8 cellular contexts compared by ENCODE assay signal in the genomic region with DNA sequence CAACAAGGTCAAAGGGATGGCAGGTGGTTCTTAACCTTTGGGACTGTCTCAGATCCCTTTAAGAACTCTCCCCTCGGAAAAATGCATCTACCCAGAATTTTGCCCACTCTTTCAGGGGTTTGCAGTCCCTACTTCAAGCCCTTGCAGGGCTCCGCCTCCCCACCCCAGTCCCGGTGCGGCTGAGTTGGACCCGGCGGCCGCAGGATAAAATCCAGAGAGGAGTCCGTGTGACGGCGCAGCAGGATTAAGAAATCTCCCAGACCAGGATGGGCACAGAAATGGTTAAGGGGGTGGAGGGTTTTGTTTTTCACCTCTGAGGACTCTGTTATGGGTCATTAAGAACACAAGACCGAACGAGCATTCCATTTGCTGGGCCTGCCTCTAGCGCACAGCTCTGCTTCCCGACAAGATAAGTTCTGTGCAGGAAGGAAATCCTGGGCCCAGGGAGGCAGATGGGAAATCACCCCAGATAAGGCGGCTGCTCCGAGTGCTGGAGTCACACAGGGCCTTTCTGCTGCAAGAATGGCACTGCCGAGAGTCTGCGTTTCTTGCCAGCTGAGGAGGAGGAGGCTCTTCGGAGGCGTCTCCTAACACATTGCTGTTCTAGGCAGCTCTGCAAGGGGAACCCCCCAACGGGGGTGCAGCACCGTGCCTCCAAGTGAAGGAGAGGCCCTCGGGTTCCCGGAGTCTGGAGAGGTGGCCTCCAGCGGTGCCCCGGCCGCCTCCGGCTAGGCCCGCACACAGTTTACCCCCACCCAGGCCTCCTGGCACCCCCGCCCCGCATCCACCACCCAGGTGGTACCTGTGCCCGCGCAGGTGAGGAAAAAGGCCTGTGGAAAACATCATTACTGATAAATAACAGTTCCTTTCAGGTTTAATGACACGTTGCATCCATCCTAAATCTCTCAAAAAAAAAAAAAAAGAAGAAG.
A peak's percentile ranks its signal among the peaks of the same experiment; 100 is the strongest.
DNase-seq lines count a peak whose midpoint lies in the region; ATAC-seq, FAIRE-seq and TF ChIP-seq lines count a peak whose summit lies in the region.

No MANE protein-coding gene starts in this region.

- no peak for DNase-seq in A549 (ENCODE audit: low read depth in 1 of 2, low spot score in 1 of 2)
- DNase-seq in H7 = peak; percentile 83
- DNase-seq in body of pancreas = no peak
- no peak for DNase-seq in memory B cell (ENCODE audit: low spot score in 2 of 2)
- no peak for DNase-seq in SW480 (ENCODE audit: low spot score)
- DNase-seq in SIG-M5 treated with dmso at 0.1 percent for 504 hours (lab: John Stamatoyannopoulos, UW; ENCODE audit: unreplicated experiment) = no peak
- DNase-seq in HUDEP-2 (lab: John Stamatoyannopoulos, UW; ENCODE audit: unreplicated experiment in 76 of 76) = no peak

- peaks cover 22% of the 10 kb centered on the region; the same call in 2 of the 3 replicates for H3K4me1 ChIP-seq in A549
- H3K4me1 ChIP-seq in body of pancreas = peaks cover 7% of the 10 kb centered on the region

- peak overlapping the region; percentile 55 for H3K4me3 Mint-ChIP-seq in memory B cell

- FAIRE-seq in A549 (lab: Jason Lieb, UNC) = no peak

- TF ChIP-seq EP300 in A549 (IDR thresholded peaks at IDR 0.05) = no peak

- H3K36me3 Mint-ChIP-seq in memory B cell = no peaks in the 10 kb centered on the region

- CTCF ChIA-PET in A549 (lab: Yijun Ruan, JAX) = interaction anchor here (1.8 kb wide), 1 partner anchor 89 kb away, joined by 7 read pairs; no protein-coding TSS in a partner anchor

- peak overlapping the region; percentile 93 for H3K4me2 ChIP-seq in A549

- TF ChIP-seq RAD21 in A549 (conservative IDR thresholded peaks at IDR 0.05 in 1 of 2, IDR thresholded peaks at IDR 0.05 in 1 of 2) = no peak

- POLR2A ChIA-PET in A549 (lab: Yijun Ruan, JAX) = no interaction called here

- H3K36me3 ChIP-seq in H7 (replicated peaks; ENCODE audit: control insufficient read depth, insufficient read depth, low read length) (no peaks in the 10 kb centered on the region), body of pancreas (replicated peaks in 1 of 2; ENCODE audit: insufficient read depth in 1 of 2, low read depth in 2 of 2) (no peaks in the 10 kb centered on the region)

- peaks cover 6% of the 10 kb centered on the region for H3K4me1 Mint-ChIP-seq in memory B cell

- ATAC-seq in A549 (no peak), body of pancreas (peak; percentile 47), memory B cell (ENCODE audit: low read depth) (no peak), GM18502 (IDR thresholded peaks at IDR 0.05; ENCODE audit: poor library complexity, unreplicated experiment) (no peak)

- no peak for TF ChIP-seq CTCF in A549 (IDR thresholded peaks at IDR 0.05)
- TF ChIP-seq CTCF in body of pancreas (IDR thresholded peaks at IDR 0.05) = no peak

- H3K27me3 ChIP-seq in H7 (ENCODE audit: control insufficient read depth, insufficient read depth, low read length) = peaks cover 2% of the 10 kb centered on the region; the same call in 1 of the 2 replicates
- no peaks in the 10 kb centered on the region for H3K27me3 ChIP-seq in body of pancreas

- no peak overlapping the region for H3K27ac ChIP-seq in A549
- no peak overlapping the region for H3K27ac ChIP-seq in body of pancreas

- no peak overlapping the region for H3K27ac Mint-ChIP-seq in memory B cell

- 94% methylated on average over 24 of the region's 34 CpGs for WGBS in A549 (ENCODE audit: missing lambda C conversion rate)
- 33 to 58% methylated on average over 11 to 28 of the region's 34 CpGs for WGBS in body of pancreas, 2 donors

- intact Hi-C loops in body of pancreas (cut with DNase I) = no loop called here

- TF ChIP-seq POLR2A in A549 (IDR thresholded peaks at IDR 0.05; ENCODE audit: low read length) (no peak), body of pancreas (IDR thresholded peaks at IDR 0.05) (no peak)

- H3K9me3 Mint-ChIP-seq in memory B cell = peaks cover 2% of the 10 kb centered on the region

- H3K9me3 ChIP-seq in A549 (no peaks in the 10 kb centered on the region), body of pancreas (no peaks in the 10 kb centered on the region)

- H3K4me3 ChIP-seq in A549 (peak overlapping the region; percentile 63; the same call in 2 of the 3 replicates), H7 (ENCODE audit: insufficient read depth, low read depth, low read length) (peak overlapping the region; percentile 46), body of pancreas (no peak overlapping the region)

- peaks cover 30% of the 10 kb centered on the region for H3K27me3 Mint-ChIP-seq in memory B cell

TF ChIP-seq in A549, 52 proteins besides CTCF, POLR2A, EP300 and RAD21:
- no peak for TF ChIP-seq KDM1A (IDR thresholded peaks at IDR 0.05; ENCODE audit: low read depth)
- no peak for TF ChIP-seq HOXB13 (CRISPR knock-in tag; IDR thresholded peaks at IDR 0.05; ENCODE audit: low read depth)
- TF ChIP-seq SMC3 (IDR thresholded peaks at IDR 0.05) = no peak
- no peak for TF ChIP-seq RFX5 (IDR thresholded peaks at IDR 0.05)
- TF ChIP-seq FOXS1 (CRISPR knock-in tag; IDR thresholded peaks at IDR 0.05) = no peak
- TF ChIP-seq FOSL2 (IDR thresholded peaks at IDR 0.05) = no peak
- no peak for TF ChIP-seq FOSL2 (CRISPR knock-in tag; IDR thresholded peaks at IDR 0.05)
- TF ChIP-seq ZSCAN20 (CRISPR knock-in tag; IDR thresholded peaks at IDR 0.05) = no peak

Comparison
In these comparisons a context has a peak if more than half of its experiments do, and no peak if none do; other contexts are left out.
1. H3K4me3 ChIP-seq: peak in A549 (single experiment) and H7 (single experiment); none in body of pancreas (0 of 2).